8 cellular contexts compared by ENCODE assay signal in the genomic region with DNA sequence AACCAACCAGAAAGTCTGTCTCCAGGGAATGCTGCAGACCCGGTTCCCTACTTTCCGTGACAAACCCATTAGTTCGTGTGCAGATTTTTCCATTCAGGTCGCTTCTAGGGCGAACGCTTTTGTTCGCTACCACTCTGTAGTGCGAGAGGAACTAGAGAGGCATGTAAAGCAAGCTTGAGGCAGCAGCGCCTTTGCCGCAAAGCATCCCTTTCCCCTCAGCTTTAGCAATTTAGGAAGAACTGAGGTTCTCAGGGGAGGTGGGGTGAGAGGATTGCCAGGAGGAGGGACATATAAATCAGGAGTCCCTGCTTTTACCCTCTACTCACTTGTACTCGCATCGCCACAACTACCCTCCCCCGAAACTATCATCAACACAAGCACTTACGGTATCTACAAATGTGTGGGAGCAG. TPM values are rescaled to one million over a fixed set of nuclear protein-coding genes. Genes with fewer than 3 reads are reported as not detected.
DNase-seq lines count a peak whose midpoint lies in the region; ATAC-seq and TF ChIP-seq lines count a peak whose summit lies in the region.

No MANE protein-coding gene starts in this region.

- peaks cover 18% of the 10 kb centered on the region for H3K27me3 Mint-ChIP-seq in stimulated activated memory B cell treated with anti-CD40 and anti-IgM and Interleukin-4, amounts not matched to agents 10 μg/mL and 1 μg/mL and 100 μg/mL, for 72 hours

- no peaks in the 10 kb centered on the region for H3K36me3 Mint-ChIP-seq in stimulated activated memory B cell treated with anti-CD40 and anti-IgM and Interleukin-4, amounts not matched to agents 10 μg/mL and 1 μg/mL and 100 μg/mL, for 72 hours

- H3K9me3 ChIP-seq in Panc1 (ENCODE audit: control insufficient read depth, insufficient read depth, low read depth, low read length): no peaks in the 10 kb centered on the region

- no peaks in the 10 kb centered on the region for H3K9me3 Mint-ChIP-seq in stimulated activated memory B cell treated with anti-CD40 and anti-IgM and Interleukin-4, amounts not matched to agents 10 μg/mL and 1 μg/mL and 100 μg/mL, for 72 hours

- POLR2A ChIA-PET in Panc1 (lab: Charles Lee): no interaction called here

- H3K27ac ChIP-seq in Panc1 (ENCODE audit: low read length) (peak overlapping the region; percentile 68), cingulate gyrus (ENCODE audit: low read depth, low read length) (peak overlapping the region; percentile 34)

- peaks cover 24% of the 10 kb centered on the region for H3K4me1 Mint-ChIP-seq in stimulated activated memory B cell treated with anti-CD40 and anti-IgM and Interleukin-4, amounts not matched to agents 10 μg/mL and 1 μg/mL and 100 μg/mL, for 72 hours

- peak; percentile 30 for ATAC-seq in HG02642 (IDR thresholded peaks at IDR 0.05; ENCODE audit: poor library complexity, unreplicated experiment)
- peak; percentile 54 for ATAC-seq in Panc1
- ATAC-seq in stimulated activated memory B cell treated with anti-CD40 and anti-IgM and Interleukin-4, amounts not matched to agents 10 μg/mL and 1 μg/mL and 100 μg/mL, for 72 hours: peak; percentile 68
- no peak for ATAC-seq in HG02588 (IDR thresholded peaks at IDR 0.05; ENCODE audit: unreplicated experiment)

- CTCF ChIA-PET in Panc1 (lab: Charles Lee): no interaction called here

- H3K27me3 ChIP-seq in GM06990 (replicated peaks; ENCODE audit: control insufficient read depth, insufficient read depth, low read length) (no peaks in the 10 kb centered on the region), Panc1 (ENCODE audit: control insufficient read depth, insufficient read depth, low read length) (no peaks in the 10 kb centered on the region), kidney epithelial cell (ENCODE audit: control insufficient read depth, insufficient read depth, low read length) (peaks cover 4% of the 10 kb centered on the region)

- no TSS peak for BruUV-seq in Panc1 (replicated peaks; lab: Mats Ljungman, UMichigan)

- peak overlapping the region; percentile 77 for H3K4me3 Mint-ChIP-seq in stimulated activated memory B cell treated with anti-CD40 and anti-IgM and Interleukin-4, amounts not matched to agents 10 μg/mL and 1 μg/mL and 100 μg/mL, for 72 hours

- TF ChIP-seq CTCF in GM06990 (IDR thresholded peaks at IDR 0.05; ENCODE audit: insufficient read depth, low read length, poor library complexity, severe bottlenecking) (no peak), Panc1 (IDR thresholded peaks at IDR 0.05) (no peak), kidney epithelial cell (IDR thresholded peaks at IDR 0.05; ENCODE audit: insufficient read depth, low read length, poor library complexity, severe bottlenecking) (no peak)

- peak overlapping the region; percentile 72 for H3K4me3 ChIP-seq in GM06990 (replicated peaks; ENCODE audit: low read depth, low read length)
- H3K4me3 ChIP-seq in Panc1 (ENCODE audit: low read depth in 2 of 2, low read length in 2 of 2): peak overlapping the region; percentile 62 to 64
- peak overlapping the region; percentile 51 for H3K4me3 ChIP-seq in kidney epithelial cell (ENCODE audit: low read depth, low read length)

- intact Hi-C loops in Panc1 (cut with micrococcal nuclease; ENCODE audit: unreplicated experiment): no loop called here

- no peak for DNase-seq in GM06990 (ENCODE audit: extremely low read depth, insufficient read length)
- no peak for DNase-seq in Panc1 (ENCODE audit: low read depth, low spot score)
- DNase-seq in kidney epithelial cell (ENCODE audit: low read depth): no peak
- no peak for DNase-seq in stimulated activated CD4-positive, alpha-beta T cell treated with anti-CD3 and anti-CD28 coated beads, Interleukin-4, amount 100 ng/mL, for 1 hour

- H3K4me1 ChIP-seq in Panc1 (ENCODE audit: control insufficient read depth, insufficient read depth, low read length): peaks cover 9% of the 10 kb centered on the region

- in situ Hi-C loops in Panc1 (cut with HindIII; ENCODE audit: low pct_unique_long_range_greater_than_20kb, low sequenced_read_pairs): no loop called here

- peak overlapping the region; percentile 75 for H3K27ac Mint-ChIP-seq in stimulated activated memory B cell treated with anti-CD40 and anti-IgM and Interleukin-4, amounts not matched to agents 10 μg/mL and 1 μg/mL and 100 μg/mL, for 72 hours

- H3K36me3 ChIP-seq in GM06990 (ENCODE audit: control insufficient read depth, insufficient read depth, low read length) (no peaks in the 10 kb centered on the region), Panc1 (ENCODE audit: control insufficient read depth, insufficient read depth, low read length) (no peaks in the 10 kb centered on the region), kidney epithelial cell (ENCODE audit: control insufficient read depth, insufficient read depth, low read length) (no peaks in the 10 kb centered on the region)

RNA-seq across cellular contexts. Expression of gene ZNF804A, which starts 0.8 kb away (rescaled TPM):
- 2.2 TPM for total RNA-seq in Panc1 (2021; ENCODE audit: unreplicated experiment)
- 0.64 TPM for polyA plus RNA-seq in Panc1 (2012; ENCODE audit: insufficient read length)
- total RNA-seq in kidney epithelial cell: not detected in 2 replicates
